Comparison of ENCODE assay signal across 22 cellular contexts in the genomic region with DNA sequence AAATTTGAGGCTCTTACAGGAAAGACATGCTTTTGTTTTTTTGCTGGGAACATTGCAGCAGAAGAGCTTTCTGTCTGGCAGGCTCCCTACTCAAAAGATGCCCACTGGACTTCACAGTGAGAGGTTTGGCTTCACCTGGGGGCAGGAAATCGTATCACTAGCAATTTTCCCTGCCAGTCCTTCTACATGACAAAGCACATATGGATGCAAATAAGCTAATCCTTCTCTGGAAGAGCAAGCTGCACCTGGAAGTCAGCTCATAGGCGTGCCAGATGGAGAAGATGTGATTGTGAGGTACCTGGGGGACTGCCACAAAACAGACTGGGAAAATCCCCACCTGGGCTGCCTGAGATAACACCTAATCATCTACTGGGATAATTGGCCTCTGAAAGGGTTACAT.
"Had no signal": no experiment of that assay in that cellular context is flagged by ENCODE, and none has a peak within 500 bp of the region (broad histone marks: within the 10 kb centered on the region; RNA-seq: fewer than 3 reads in every experiment).

No MANE protein-coding gene starts in this region.

- H3K79me2 ChIP-seq: hepatocyte had no signal

- H3K36me3 ChIP-seq: esophagus muscularis mucosa, right atrium auricular region, transverse colon had no signal

- H2AFZ ChIP-seq: hepatocyte had no signal

- H3K4me1 ChIP-seq: right atrium auricular region, transverse colon had no signal

- H3K4me2 ChIP-seq: hepatocyte had no signal

- H3K27ac ChIP-seq: body of pancreas, coronary artery, esophagus muscularis mucosa, hepatocyte, right atrium auricular region, transverse colon had no signal

- ATAC-seq: activated CD8-positive, alpha-beta T cell treated with anti-CD3 and anti-CD28 coated beads, Interleukin-2, amount 10 ng/mL, durations not matched to agents 7 days and 5 days; body of pancreas; left ventricle myocardium superior; natural killer cell treated with Interleukin-12 subunit alpha and Interleukin-12 subunit beta and Interleukin-15 and Interleukin-18, amount 100 ng/mL, for 72 hours had no signal

- H3K9me3 ChIP-seq: body of pancreas, esophagus muscularis mucosa, right atrium auricular region, transverse colon had no signal

- H3K27me3 ChIP-seq: body of pancreas, esophagus muscularis mucosa, hepatocyte, right atrium auricular region, transverse colon had no signal

- DNase-seq: activated B cell treated with CpG ODN at 0.5 μM for 24 hours; activated CD4-positive, alpha-beta T cell treated with anti-CD3 and anti-CD28 coated beads, Interleukin-2, amount 10 ng/mL, durations not matched to agents 24 days and 14 days; activated CD8-positive, alpha-beta memory T cell treated with anti-CD3 and anti-CD28 coated beads, Interleukin-2, amount 50 U/mL, for 4 hours; activated CD8-positive, alpha-beta T cell treated with anti-CD3 and anti-CD28 coated beads, Interleukin-2, amount 10 ng/mL, durations not matched to agents 7 days and 5 days; activated gamma-delta T cell; activated naive CD8-positive, alpha-beta T cell treated with anti-CD3 and anti-CD28 coated beads for 36 hours; activated T-cell treated with anti-CD3 and anti-CD28 coated beads, Interleukin-2, amount 50 U/mL, for 48 hours; amygdala; kidney glomerular epithelial cell; left ventricle myocardium superior; mesendoderm; stimulated activated CD4-positive, alpha-beta T cell treated with anti-CD3 and anti-CD28 coated beads, Interleukin-15, amount 100 ng/mL, for 24 hours; stimulated activated CD4-positive, alpha-beta T cell treated with anti-CD3 and anti-CD28 coated beads, Interleukin-4, amount 100 ng/mL, for 1 hour; stimulated activated naive CD4-positive, alpha-beta T cell treated with Interleukin-2 at 50 U/mL for 16 hours; substantia nigra; transverse colon had no signal

- H3K4me3 ChIP-seq: body of pancreas, coronary artery, esophagus muscularis mucosa, hepatocyte, right atrium auricular region, transverse colon had no signal
